In the genomic region with DNA sequence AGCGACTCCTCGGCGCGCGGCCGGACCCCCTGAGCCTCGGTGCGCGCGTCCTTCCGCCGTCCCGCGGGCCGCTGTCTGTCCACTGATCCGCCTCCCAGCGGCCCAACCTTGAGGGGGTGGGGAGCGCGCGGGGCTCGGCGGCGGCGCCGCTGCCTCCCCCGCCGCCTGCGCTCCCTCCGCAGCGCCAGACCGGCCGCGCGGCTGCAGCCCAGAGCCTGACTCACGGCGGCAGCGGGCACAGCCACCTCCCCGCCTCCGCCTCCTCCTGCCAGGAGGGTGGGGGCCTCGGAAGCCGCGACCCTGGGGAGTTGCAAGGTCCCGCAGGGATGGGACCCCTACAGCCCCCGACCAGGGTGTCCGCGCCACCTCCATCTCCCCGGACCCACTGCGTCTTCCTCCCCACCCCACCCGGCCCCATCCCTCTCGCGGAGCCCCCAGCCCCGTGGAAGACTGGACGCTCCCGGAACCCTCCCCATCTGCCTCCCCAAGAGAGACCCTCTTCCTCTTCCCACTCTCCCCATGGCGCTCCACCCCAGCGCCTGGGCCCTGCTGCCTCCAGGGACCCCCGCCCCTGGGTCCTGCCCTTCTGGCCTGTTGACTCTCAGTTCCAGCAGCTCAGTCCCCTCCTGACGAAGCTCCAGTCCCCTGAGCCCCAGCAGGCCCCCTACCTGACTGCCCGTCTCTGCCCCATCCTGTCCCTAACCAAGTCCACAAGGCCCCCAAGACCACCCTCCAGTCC, we compare ENCODE assay signal across 9 cellular contexts. TPM values are rescaled to one million over a fixed set of nuclear protein-coding genes. Genes with fewer than 3 reads are reported as not detected.
A peak's percentile ranks its signal among the peaks of the same experiment; 100 is the strongest.
DNase-seq lines count a peak whose midpoint lies in the region; ATAC-seq and TF ChIP-seq lines count a peak whose summit lies in the region.
"Had no signal": no experiment of that assay in that cellular context is flagged by ENCODE, and none has a peak within 500 bp of the region (broad histone marks: within the 10 kb centered on the region; RNA-seq: fewer than 3 reads in every experiment).

No MANE protein-coding gene starts in this region.

- no peaks in the 10 kb centered on the region for H3K36me3 Mint-ChIP-seq in activated CD8-positive, alpha-beta T cell treated with anti-CD3 and anti-CD28 coated beads for 36 hours (ENCODE audit: low read depth)
- peaks cover 4% of the 10 kb centered on the region for H3K36me3 Mint-ChIP-seq in activated CD4-positive, alpha-beta T cell treated with anti-CD3 and anti-CD28 coated beads, Interleukin-2, amount 10 ng/mL, durations not matched to agents 24 days and 14 days (ENCODE audit: low read depth)

- peaks cover 19% of the 10 kb centered on the region for H3K36me3 ChIP-seq in left ventricle myocardium inferior

- peak overlapping the region; percentile 65 for H3K4me3 ChIP-seq in left ventricle myocardium inferior
- H3K4me3 ChIP-seq in skeletal muscle cell (ENCODE audit: low read depth, low read length) = peak overlapping the region; percentile 71

- intact Hi-C loops in activated CD8-positive, alpha-beta T cell treated with anti-CD3 and anti-CD28 coated beads for 36 hours (cut with micrococcal nuclease) = no loop called here
- intact Hi-C loops in left ventricle myocardium inferior (cut with micrococcal nuclease) = no loop called here
- intact Hi-C loops in activated CD4-positive, alpha-beta T cell treated with anti-CD3 and anti-CD28 coated beads, Interleukin-2, amount 10 ng/mL, durations not matched to agents 24 days and 14 days (cut with micrococcal nuclease) = no loop called here

- H3K9me3 Mint-ChIP-seq in activated CD8-positive, alpha-beta T cell treated with anti-CD3 and anti-CD28 coated beads for 36 hours = peaks cover 2% of the 10 kb centered on the region
- peaks cover 5% of the 10 kb centered on the region for H3K9me3 Mint-ChIP-seq in activated CD4-positive, alpha-beta T cell treated with anti-CD3 and anti-CD28 coated beads, Interleukin-2, amount 10 ng/mL, durations not matched to agents 24 days and 14 days

- peaks cover 16% of the 10 kb centered on the region for H3K4me1 Mint-ChIP-seq in activated CD8-positive, alpha-beta T cell treated with anti-CD3 and anti-CD28 coated beads for 36 hours (ENCODE audit: low read depth)
- H3K4me1 Mint-ChIP-seq in activated CD4-positive, alpha-beta T cell treated with anti-CD3 and anti-CD28 coated beads, Interleukin-2, amount 10 ng/mL, durations not matched to agents 24 days and 14 days = peaks cover 11% of the 10 kb centered on the region

- H3K4me3 Mint-ChIP-seq in activated CD8-positive, alpha-beta T cell treated with anti-CD3 and anti-CD28 coated beads for 36 hours = peak overlapping the region; percentile 16
- no peak overlapping the region for H3K4me3 Mint-ChIP-seq in activated CD4-positive, alpha-beta T cell treated with anti-CD3 and anti-CD28 coated beads, Interleukin-2, amount 10 ng/mL, durations not matched to agents 24 days and 14 days

- no peaks in the 10 kb centered on the region for H3K9me3 ChIP-seq in left ventricle myocardium inferior (replicated peaks)

- H3K27me3 Mint-ChIP-seq in activated CD8-positive, alpha-beta T cell treated with anti-CD3 and anti-CD28 coated beads for 36 hours = peaks cover 15% of the 10 kb centered on the region
- H3K27me3 Mint-ChIP-seq in activated CD4-positive, alpha-beta T cell treated with anti-CD3 and anti-CD28 coated beads, Interleukin-2, amount 10 ng/mL, durations not matched to agents 24 days and 14 days = peaks cover 17% of the 10 kb centered on the region

- peaks cover 79% of the 10 kb centered on the region for H3K4me1 ChIP-seq in left ventricle myocardium inferior

- peak; percentile 22 for DNase-seq in ELR (ENCODE audit: low read depth)
- no peak for DNase-seq in activated CD8-positive, alpha-beta T cell treated with anti-CD3 and anti-CD28 coated beads for 36 hours
- DNase-seq in left ventricle myocardium inferior = no peak
- DNase-seq in skeletal muscle cell (ENCODE audit: low read depth) = no peak
- no peak for DNase-seq in mesenteric fat pad (ENCODE audit: low spot score)
- DNase-seq in activated CD4-positive, alpha-beta T cell treated with anti-CD3 and anti-CD28 coated beads, Interleukin-2, amount 10 ng/mL, durations not matched to agents 24 days and 14 days = no peak
- no peak for DNase-seq in COLO668 (lab: John Stamatoyannopoulos, UW; ENCODE audit: unreplicated experiment)
- DNase-seq in DMS153 (lab: John Stamatoyannopoulos, UW) = no peak

- peaks cover 21% of the 10 kb centered on the region for H3K27me3 ChIP-seq in left ventricle myocardium inferior (ENCODE audit: low read depth)

- POLR2A ChIA-PET in activated CD8-positive, alpha-beta T cell treated with anti-CD3 and anti-CD28 coated beads for 36 hours (lab: Charles Lee) = no interaction called here

- ATAC-seq in activated CD8-positive, alpha-beta T cell treated with anti-CD3 and anti-CD28 coated beads for 36 hours = peak; percentile 24

- CTCF ChIA-PET in activated CD8-positive, alpha-beta T cell treated with anti-CD3 and anti-CD28 coated beads for 36 hours (lab: Charles Lee) = no interaction called here

- no peak for TF ChIP-seq CTCF in activated CD8-positive, alpha-beta T cell treated with anti-CD3 and anti-CD28 coated beads for 36 hours (IDR thresholded peaks at IDR 0.05)
- no peak for TF ChIP-seq CTCF in left ventricle myocardium inferior (IDR thresholded peaks at IDR 0.05; ENCODE audit: borderline replicate concordance)

- H3K27ac Mint-ChIP-seq in activated CD8-positive, alpha-beta T cell treated with anti-CD3 and anti-CD28 coated beads for 36 hours = no peak overlapping the region
- no peak overlapping the region for H3K27ac Mint-ChIP-seq in activated CD4-positive, alpha-beta T cell treated with anti-CD3 and anti-CD28 coated beads, Interleukin-2, amount 10 ng/mL, durations not matched to agents 24 days and 14 days

- H3K27ac ChIP-seq in left ventricle myocardium inferior (replicated peaks) = peak overlapping the region; percentile 40

RNA-seq across cellular contexts. Expression of gene IFITM10, which starts 1.2 kb away (rescaled TPM):
- under 1 TPM; 0.07 to 0.31 TPM for total RNA-seq in activated CD8-positive, alpha-beta T cell treated with anti-CD3 and anti-CD28 coated beads for 36 hours
- total RNA-seq in left ventricle myocardium inferior = 0.58 TPM
- total RNA-seq in mesenteric fat pad = 1.5 TPM
- total RNA-seq in activated CD4-positive, alpha-beta T cell treated with anti-CD3 and anti-CD28 coated beads, Interleukin-2, amount 10 ng/mL, durations not matched to agents 24 days and 14 days = 0.12 and 0.14 TPM in 2 replicates

RNA-seq across cellular contexts. Expression of gene CTSD, which starts 14.5 kb away (rescaled TPM):
- 10 to 100 TPM; 44.9 to 45.6 TPM for total RNA-seq in activated CD8-positive, alpha-beta T cell treated with anti-CD3 and anti-CD28 coated beads for 36 hours
- total RNA-seq in left ventricle myocardium inferior (831 TPM), mesenteric fat pad (940 TPM)
- 59.8 and 66.1 TPM in 2 replicates for total RNA-seq in activated CD4-positive, alpha-beta T cell treated with anti-CD3 and anti-CD28 coated beads, Interleukin-2, amount 10 ng/mL, durations not matched to agents 24 days and 14 days

RNA-seq across cellular contexts. Expression of gene KRTAP5-6, which starts 52.2 kb away (rescaled TPM):
- not detected for total RNA-seq in activated CD8-positive, alpha-beta T cell treated with anti-CD3 and anti-CD28 coated beads for 36 hours
- not detected for total RNA-seq in left ventricle myocardium inferior
- total RNA-seq in mesenteric fat pad = not detected
- not detected in 2 replicates for total RNA-seq in activated CD4-positive, alpha-beta T cell treated with anti-CD3 and anti-CD28 coated beads, Interleukin-2, amount 10 ng/mL, durations not matched to agents 24 days and 14 days
- total RNA-seq: NCI-H460 had no signal

Comparison
In these comparisons a context has a peak if more than half of its experiments do, and no peak if none do; other contexts are left out.
1. RNA of gene CTSD, which starts 14.5 kb away (total RNA-seq): 940 TPM in mesenteric fat pad (single experiment) and 831 TPM in left ventricle myocardium inferior (single experiment); 59.8 to 66.1 TPM in activated CD4-positive, alpha-beta T cell treated with anti-CD3 and anti-CD28 coated beads, Interleukin-2, amount 10 ng/mL, durations not matched to agents 24 days and 14 days and 44.9 to 45.6 TPM in activated CD8-positive, alpha-beta T cell treated with anti-CD3 and anti-CD28 coated beads for 36 hours; every median in the first group is over 10 times any median in the second.